In genomic region chr11:32069361-32070058, GRCh38 we compare ENCODE assay signal across 17 cellular contexts. TPM values are rescaled to one million over a fixed set of nuclear protein-coding genes. Genes with fewer than 3 reads are reported as not detected.
DNase-seq lines count a peak whose midpoint lies in the region; ATAC-seq, FAIRE-seq and TF ChIP-seq lines count a peak whose summit lies in the region.
"Had no signal": no experiment of that assay in that cellular context is flagged by ENCODE, and none has a peak within 500 bp of the region (broad histone marks: within the 10 kb centered on the region; RNA-seq: fewer than 3 reads in every experiment).

No MANE protein-coding gene starts in this region.

- no peaks in the 10 kb centered on the region for H3K79me2 ChIP-seq in GM23338 (replicated peaks; ENCODE audit: insufficient read depth)

- H3F3A ChIP-seq in GM23338 (replicated peaks; ENCODE audit: low read depth), result no peaks in the 10 kb centered on the region

- H3K9me2 ChIP-seq in GM23338 (ENCODE audit: insufficient read depth), result no peaks in the 10 kb centered on the region

- peaks cover 4% of the 10 kb centered on the region for H3K36me3 Mint-ChIP-seq in T-helper 17 cell (ENCODE audit: low read depth)
- H3K36me3 Mint-ChIP-seq in GM23338 (ENCODE audit: low read depth), result no peaks in the 10 kb centered on the region

- H3K27ac ChIP-seq in BLaER1 treated with 17β-estradiol and CSF1 and Interleukin-3, amounts not matched to agents 10 nM and 100 nM, result peak overlapping the region in 2 of 11 experiments; percentile 41 to 45; a peak in 2 of 22 replicates
- no peak overlapping the region for H3K27ac ChIP-seq in GM23338 (ENCODE audit: low read depth)
- H3K27ac ChIP-seq: A549, breast epithelium, tibial nerve had no signal

- FAIRE-seq in frontal cortex (lab: Jason Lieb, UNC), result no peak
- FAIRE-seq: A549, endometrium, RCC 7860 had no signal

- no peak overlapping the region for H2AFZ ChIP-seq in GM23338

- H3K4me1 Mint-ChIP-seq in T-helper 17 cell (no peaks in the 10 kb centered on the region), GM23338 (peaks cover 23% of the 10 kb centered on the region)

- H3K27me3 ChIP-seq in BLaER1 treated with 17β-estradiol and CSF1 and Interleukin-3, amounts not matched to agents 10 nM and 100 nM, result no peaks in the 10 kb centered on the region
- H3K27me3 ChIP-seq in GM23338 (ENCODE audit: insufficient read depth), result no peaks in the 10 kb centered on the region

- H3K9me3 Mint-ChIP-seq in GM23338, result no peaks in the 10 kb centered on the region
- H3K9me3 Mint-ChIP-seq: activated CD8-positive, alpha-beta T cell treated with anti-CD3 and anti-CD28 coated beads for 36 hours had no signal

- H3K4me2 ChIP-seq in BLaER1 treated with 17β-estradiol and CSF1 and Interleukin-3, amounts not matched to agents 10 nM and 100 nM, result peak overlapping the region in 7 of 11 experiments; percentile 0 to 51 (median 25); a peak in 9 of 22 replicates
- no peak overlapping the region for H3K4me2 ChIP-seq in GM23338
- H3K4me2 ChIP-seq: A549 had no signal

- no peak overlapping the region for H3K4me3 ChIP-seq in BLaER1 treated with 17β-estradiol and CSF1 and Interleukin-3, amounts not matched to agents 10 nM and 100 nM
- no peak overlapping the region for H3K4me3 ChIP-seq in GM23338
- H3K4me3 ChIP-seq: A549, breast epithelium, tibial nerve had no signal

- H3K27ac Mint-ChIP-seq in T-helper 17 cell, result no peak overlapping the region
- H3K27ac Mint-ChIP-seq in GM23338, result no peak overlapping the region
- H3K27ac Mint-ChIP-seq: activated CD8-positive, alpha-beta T cell treated with anti-CD3 and anti-CD28 coated beads for 36 hours had no signal

- H4K20me1 ChIP-seq in BLaER1 treated with 17β-estradiol and CSF1 and Interleukin-3, amounts not matched to agents 10 nM and 100 nM, result no peaks in the 10 kb centered on the region
- no peaks in the 10 kb centered on the region for H4K20me1 ChIP-seq in GM23338 (replicated peaks; ENCODE audit: insufficient read depth)

- ATAC-seq in GM19351 (IDR thresholded peaks at IDR 0.05; ENCODE audit: unreplicated experiment) (peak; percentile 77), HG02642 (IDR thresholded peaks at IDR 0.05; ENCODE audit: poor library complexity, unreplicated experiment) (peak; percentile 64), HG03469 (IDR thresholded peaks at IDR 0.05; ENCODE audit: unreplicated experiment) (peak; percentile 80), T-helper 17 cell (no peak), GM23338 (no peak)
- ATAC-seq: A549; activated CD8-positive, alpha-beta T cell treated with anti-CD3 and anti-CD28 coated beads for 36 hours had no signal

- H3K4me1 ChIP-seq in BLaER1 treated with 17β-estradiol and CSF1 and Interleukin-3, amounts not matched to agents 10 nM and 100 nM, result peaks cover 0 to 28% (median 5%) of the 10 kb centered on the region in 10 experiments; a peak in 14 of 20 replicates
- H3K4me1 ChIP-seq in GM23338 (ENCODE audit: insufficient read depth), result peaks cover 7% of the 10 kb centered on the region
- H3K4me1 ChIP-seq: A549, breast epithelium, tibial nerve had no signal

- in situ Hi-C loops in ACHN (cut with HindIII; ENCODE audit: low pct_ligation_motif_present, low pct_unique_long_range_greater_than_20kb, low sequenced_read_pairs), result loop anchor here (25.0 kb wide), 1 partner anchor 93 kb away; no protein-coding TSS in a partner anchor

- no peak overlapping the region for H3K4me3 Mint-ChIP-seq in T-helper 17 cell
- no peak overlapping the region for H3K4me3 Mint-ChIP-seq in GM23338
- H3K4me3 Mint-ChIP-seq: activated CD8-positive, alpha-beta T cell treated with anti-CD3 and anti-CD28 coated beads for 36 hours had no signal

- TF ChIP-seq CTCF in GM23338 (conservative IDR thresholded peaks at IDR 0.05; ENCODE audit: low read depth in 2 of 2), result no peak

- no peaks in the 10 kb centered on the region for H3K9me3 ChIP-seq in BLaER1 treated with 17β-estradiol and CSF1 and Interleukin-3, amounts not matched to agents 10 nM and 100 nM (replicated peaks in 1 of 11)
- no peaks in the 10 kb centered on the region for H3K9me3 ChIP-seq in T-helper 17 cell (ENCODE audit: control insufficient read depth, low read length, poor library complexity, severe bottlenecking)
- H3K9me3 ChIP-seq: A549, breast epithelium, tibial nerve had no signal

- H3K27me3 Mint-ChIP-seq in T-helper 17 cell (peaks cover 87% of the 10 kb centered on the region), GM23338 (ENCODE audit: insufficient read depth, low read depth, poor library complexity) (peaks cover 8% of the 10 kb centered on the region)

- no peak overlapping the region for H3K9ac ChIP-seq in BLaER1 treated with 17β-estradiol and CSF1 and Interleukin-3, amounts not matched to agents 10 nM and 100 nM

- DNase-seq in frontal cortex (ENCODE audit: low spot score in 2 of 2) (no peak), T-helper 17 cell (no peak), ACHN (no peak), GM23338 (ENCODE audit: low spot score) (no peak)
- DNase-seq: activated CD8-positive, alpha-beta T cell treated with anti-CD3 and anti-CD28 coated beads for 36 hours; head of caudate nucleus; NCI-H446; T1000 had no signal

- H3K36me3 ChIP-seq in BLaER1 treated with 17β-estradiol and CSF1 and Interleukin-3, amounts not matched to agents 10 nM and 100 nM, result no peaks in the 10 kb centered on the region
- H3K36me3 ChIP-seq in GM23338 (ENCODE audit: insufficient read depth), result no peaks in the 10 kb centered on the region
- H3K36me3 ChIP-seq: breast epithelium, tibial nerve had no signal

TF ChIP-seq in GM23338, 12 proteins besides CTCF, POLR2A, EP300 and RAD21 (continues in another document):
- TF ChIP-seq JUNB (IDR thresholded peaks at IDR 0.05; ENCODE audit: unreplicated experiment) (no peak), REST (IDR thresholded peaks at IDR 0.05; ENCODE audit: unreplicated experiment) (no peak), STAT1 (IDR thresholded peaks at IDR 0.05; ENCODE audit: unreplicated experiment) (no peak), ETS1 (IDR thresholded peaks at IDR 0.05) (no peak), ZNF331 (CRISPR knock-in tag; IDR thresholded peaks at IDR 0.05; ENCODE audit: low read depth) (no peak)

RNA-seq across cellular contexts. Expression of gene RCN1, which starts 21.4 kb away (rescaled TPM):
- total RNA-seq in frontal cortex, result 22.8 TPM
- 10 to 100 TPM; 10.7 to 13.2 TPM for total RNA-seq in T-helper 17 cell
- total RNA-seq in GM23338 (2014; rRNA removed; shearing (Covaris generic)), result 139 and 140 TPM in 2 replicates
- 104 and 107 TPM in 2 replicates for polyA plus RNA-seq in GM23338 (2016; fragmentation: Nextera tagmentation; extraction: Ambion mirVana)

Comparison
In these comparisons a context has a peak if more than half of its experiments do, and no peak if none do; other contexts are left out.
1. ATAC-seq: peak in GM19351 (single experiment), HG02642 (single experiment) and HG03469 (single experiment); none in T-helper 17 cell (single experiment) and GM23338 (single experiment).